ENCODE assay signal across 19 cellular contexts in genomic region chr1:161740871-161741270, GRCh38. TPM values are rescaled to one million over a fixed set of nuclear protein-coding genes. Genes with fewer than 3 reads are reported as not detected.
DNase-seq lines count a peak whose midpoint lies in the region; TF ChIP-seq lines count a peak whose summit lies in the region.
"Had no signal": no experiment of that assay in that cellular context is flagged by ENCODE, and none has a peak within 500 bp of the region (broad histone marks: within the 10 kb centered on the region; RNA-seq: fewer than 3 reads in every experiment).

No MANE protein-coding gene starts in this region.

- H3K79me2 ChIP-seq in Karpas-422 (ENCODE audit: low read length) (no peaks in the 10 kb centered on the region), OCI-LY7 (ENCODE audit: insufficient read depth, low read depth, low read length) (no peaks in the 10 kb centered on the region)

- intact Hi-C loops in OCI-LY7 (cut with micrococcal nuclease; ENCODE audit: unreplicated experiment) (loop anchor here (1.0 to 10.0 kb wide), 2 partner anchors 176 to 254 kb away; no protein-coding TSS in a partner anchor), dorsolateral prefrontal cortex (cut with DNase I) (loop anchor here (5.0 to 10.0 kb wide), 4 partner anchors 94 to 346 kb away; no protein-coding TSS in a partner anchor)

- no TSS peak for BruUV-seq in OCI-LY7 (replicated peaks; lab: Mats Ljungman, UMichigan)

- TF ChIP-seq EP300 in tibial nerve (IDR thresholded peaks at IDR 0.05): no peak

- TF ChIP-seq POLR2A in tibial nerve (IDR thresholded peaks at IDR 0.05): no peak

- 81 to 87% methylated on average over 5 of the region's 5 CpGs for WGBS in tibial nerve, 2 donors

- H3K27me3 ChIP-seq in Karpas-422 (ENCODE audit: low read length) (no peaks in the 10 kb centered on the region), dorsolateral prefrontal cortex (peaks cover 0 to under 1% (median 0%) of the 10 kb centered on the region in 45 donors), tibial nerve (no peaks in the 10 kb centered on the region)
- H3K27me3 ChIP-seq: foreskin keratinocyte, Peyer's patch, testis had no signal

- H3K4me3 ChIP-seq in Karpas-422 (ENCODE audit: low read length) (peak overlapping the region; percentile 1; the same call in 1 of the 2 replicates), OCI-LY7 (ENCODE audit: low read depth, low read length, poor library complexity, severe bottlenecking) (no peak overlapping the region), dorsolateral prefrontal cortex (peak overlapping the region in 1 of 59 donors; percentile 3), tibial nerve (no peak overlapping the region)
- H3K4me3 ChIP-seq: left ventricle myocardium inferior, mucosa of descending colon, Peyer's patch, psoas muscle, testis had no signal

- H2AFZ ChIP-seq in Karpas-422 (ENCODE audit: low read length) (no peak overlapping the region), OCI-LY7 (ENCODE audit: low read length) (peak overlapping the region; percentile 20; the same call in 1 of the 2 replicates)

- H3K9me3 ChIP-seq in Karpas-422 (ENCODE audit: low read length): no peaks in the 10 kb centered on the region
- H3K9me3 ChIP-seq in OCI-LY7 (ENCODE audit: low read length): no peaks in the 10 kb centered on the region
- no peaks in the 10 kb centered on the region for H3K9me3 ChIP-seq in tibial nerve
- H3K9me3 ChIP-seq: left ventricle myocardium inferior, mucosa of descending colon, neutrophil, Peyer's patch, psoas muscle, testis had no signal

- CTCF ChIA-PET in OCI-LY7 (lab: Charles Lee; ENCODE audit: unreplicated experiment): interaction anchor here (0.8 to 1.4 kb wide), 4 partner anchors 13 to 254 kb away, joined by 3 to 4 read pairs (median 3); no protein-coding TSS in a partner anchor

- no peaks in the 10 kb centered on the region for H4K20me1 ChIP-seq in Karpas-422 (ENCODE audit: insufficient read depth, low read depth, low read length)
- no peaks in the 10 kb centered on the region for H4K20me1 ChIP-seq in OCI-LY7 (ENCODE audit: insufficient read depth, low read length)

- H3K4me1 ChIP-seq in Karpas-422 (ENCODE audit: low read length): peaks cover 58% of the 10 kb centered on the region
- H3K4me1 ChIP-seq in OCI-LY7 (ENCODE audit: insufficient read depth, low read length, poor library complexity, severe bottlenecking): peaks cover 48% of the 10 kb centered on the region
- no peaks in the 10 kb centered on the region for H3K4me1 ChIP-seq in tibial nerve
- H3K4me1 ChIP-seq: psoas muscle, testis had no signal

- H3K27ac ChIP-seq in Karpas-422 (ENCODE audit: low read length): no peak overlapping the region
- no peak overlapping the region for H3K27ac ChIP-seq in OCI-LY7 (ENCODE audit: low read depth, low read length, poor library complexity, severe bottlenecking)
- H3K27ac ChIP-seq in dorsolateral prefrontal cortex: peak overlapping the region in 36 of 59 donors; percentile 2 to 76 (median 37)
- H3K27ac ChIP-seq in temporal lobe (ENCODE audit: low read depth, low read length): peak overlapping the region; percentile 56
- peak overlapping the region in 2 of 4 donors; percentile 47 to 64 for H3K27ac ChIP-seq in tibial nerve
- H3K27ac ChIP-seq: foreskin keratinocyte, psoas muscle, testis had no signal

- H3K36me3 ChIP-seq in Karpas-422 (ENCODE audit: insufficient read depth, low read length) (no peaks in the 10 kb centered on the region), OCI-LY7 (ENCODE audit: insufficient read depth, low read length) (no peaks in the 10 kb centered on the region), tibial nerve (no peaks in the 10 kb centered on the region)
- H3K36me3 ChIP-seq: left ventricle myocardium inferior, neutrophil, Peyer's patch had no signal

- peak overlapping the region; percentile 11; the same call in 1 of the 2 replicates for H3K9ac ChIP-seq in Karpas-422 (ENCODE audit: low read length)

- DNase-seq in Karpas-422: peak; percentile 69
- DNase-seq in OCI-LY7 (ENCODE audit: low spot score): peak; percentile 32
- DNase-seq in dorsolateral prefrontal cortex: no peak
- DNase-seq in KBM-7: no peak
- DNase-seq in tibial nerve (ENCODE audit: low spot score in 2 of 2): no peak
- DNase-seq in stimulated activated CD4-positive, alpha-beta T cell treated with anti-CD3 and anti-CD28 coated beads, Interleukin-2, amount 100 ng/mL, for 24 hours: no peak
- DNase-seq: activated CD4-positive, alpha-beta T cell treated with anti-CD3 and anti-CD28 coated beads, Interleukin-2, amount 50 U/mL, for 4 hours; activated CD8-positive, alpha-beta memory T cell treated with anti-CD3 and anti-CD28 coated beads, Interleukin-2, amount 50 U/mL, for 48 hours; left ventricle myocardium inferior; psoas muscle; stimulated activated naive B cell treated with anti-CD40 and anti-IgM and Interleukin-4, amounts not matched to agents 10 μg/mL and 1 μg/mL and 100 μg/mL, for 72 hours; testis had no signal

- no peaks in the 10 kb centered on the region for H3K9me2 ChIP-seq in Karpas-422 (replicated peaks; ENCODE audit: insufficient read depth, low read length)
- no peaks in the 10 kb centered on the region for H3K9me2 ChIP-seq in OCI-LY7 (ENCODE audit: insufficient read depth, low read length)

- POLR2A ChIA-PET in OCI-LY7 (lab: Charles Lee): interaction anchor here (0.7 to 7.0 kb wide), 5 partner anchors 9 to 209 kb away, joined by 3 to 64 read pairs (median 4); partner anchors contain the start of genes DUSP12 and FCRLA

- in situ Hi-C loops in KBM-7 (cut with MboI; ENCODE audit: low pct_unique_long_range_greater_than_20kb, low sequenced_read_pairs): no loop called here

- peak overlapping the region; percentile 37 for H3K4me2 ChIP-seq in Karpas-422 (ENCODE audit: low read depth, low read length, poor library complexity, severe bottlenecking)
- peak overlapping the region; percentile 57 for H3K4me2 ChIP-seq in OCI-LY7 (ENCODE audit: low read length)

- TF ChIP-seq CTCF in OCI-LY7 (conservative IDR thresholded peaks at IDR 0.05; ENCODE audit: low read length) (no peak), dorsolateral prefrontal cortex (IDR thresholded peaks at IDR 0.05 in 54 of 56, conservative IDR thresholded peaks at IDR 0.05 in 2 of 56; ENCODE audit: low read depth in 1 of 56, partially characterized antibody in 56 of 56) (no peak), tibial nerve (IDR thresholded peaks at IDR 0.05) (no peak)

RNA-seq across cellular contexts. Expression of gene DUSP12, which starts 8.7 kb away (rescaled TPM):
- total RNA-seq in Karpas-422 (2014; rRNA removed; shearing (Covaris generic); ENCODE audit: low replicate concordance): 87.8 and 102 TPM in 2 replicates
- 43.9 and 71.5 TPM in 2 replicates for total RNA-seq in OCI-LY7 (2014; rRNA removed; shearing (Covaris generic))
- 37.3 and 40.8 TPM in 2 replicates for total RNA-seq in OCI-LY7 (2022)
- 10 to 100 TPM; 12.6 to 34.3 (median 21.6) TPM for total RNA-seq in dorsolateral prefrontal cortex
- total RNA-seq in temporal lobe: 47.7 TPM
- 10 to 100 TPM; 33.5 to 40.6 (median 39.3) TPM for total RNA-seq in tibial nerve

RNA-seq across cellular contexts. Expression of gene FCRLB, which starts 19.5 kb away (rescaled TPM):
- total RNA-seq in Karpas-422 (2014; rRNA removed; shearing (Covaris generic); ENCODE audit: low replicate concordance): 937 and 1,205 TPM in 2 replicates
- 2.6 and 4.9 TPM in 2 replicates for total RNA-seq in OCI-LY7 (2014; rRNA removed; shearing (Covaris generic))
- total RNA-seq in OCI-LY7 (2022) (3.3 and 3.8 TPM in 2 replicates), dorsolateral prefrontal cortex (1 to 10 TPM; 1.1 to 7.0 (median 3.4) TPM), temporal lobe (0.74 TPM), tibial nerve (1 to 10 TPM; 2.4 to 4.7 (median 2.6) TPM)
- total RNA-seq: activated T-helper 2 cell treated with anti-CD3 and anti-CD28 coated beads, Interferon-gamma antibody, Interleukin-2, Interleukin-4, amounts not matched to agents 10 μg/mL and 5 μg/mL and 100 μg/mL, durations not matched to agents 14 hours and 24 hours and 36 hours had no signal

RNA-seq across cellular contexts. Expression of gene ATF6, which starts 25.2 kb away (rescaled TPM):
- 21.6 and 36.5 TPM in 2 replicates for total RNA-seq in Karpas-422 (2014; rRNA removed; shearing (Covaris generic); ENCODE audit: low replicate concordance)
- 8.5 and 10.2 TPM in 2 replicates for total RNA-seq in OCI-LY7 (2014; rRNA removed; shearing (Covaris generic))
- total RNA-seq in OCI-LY7 (2022): 12.9 and 13.9 TPM in 2 replicates
- 10 to 100 TPM; 21.6 to 31.4 (median 25.8) TPM for total RNA-seq in dorsolateral prefrontal cortex
- 23.4 TPM for total RNA-seq in temporal lobe
- total RNA-seq in tibial nerve: 10 to 100 TPM; 26.1 to 35.4 (median 32.3) TPM

RNA-seq across cellular contexts. Expression of gene FCRLA, which starts 33.8 kb away (rescaled TPM):
- 637 and 924 TPM in 2 replicates for total RNA-seq in Karpas-422 (2014; rRNA removed; shearing (Covaris generic); ENCODE audit: low replicate concordance)
- 524 and 672 TPM in 2 replicates for total RNA-seq in OCI-LY7 (2014; rRNA removed; shearing (Covaris generic))
- total RNA-seq in OCI-LY7 (2022) (409 and 447 TPM in 2 replicates), dorsolateral prefrontal cortex (1 to 10 TPM in 14 of 120 experiments, under 1 TPM in 41, not detected in 65; 0.21 to 2.3 (median 0.70) TPM), temporal lobe (0.49 TPM), tibial nerve (1 to 10 TPM in 2 of 4 donors, under 1 TPM in 1, not detected in 1; 0.60 to 2.1 (median 1.1) TPM)
- total RNA-seq: activated T-helper 2 cell treated with anti-CD3 and anti-CD28 coated beads, Interferon-gamma antibody, Interleukin-2, Interleukin-4, amounts not matched to agents 10 μg/mL and 5 μg/mL and 100 μg/mL, durations not matched to agents 14 hours and 24 hours and 36 hours; H4; testis had no signal

Comparison
In these comparisons a context has a peak if more than half of its experiments do, and no peak if none do; other contexts are left out.
1. DNase-seq: peak in Karpas-422 (single experiment) and OCI-LY7 (single experiment); none in dorsolateral prefrontal cortex (0 of 10), KBM-7 (single experiment), tibial nerve (0 of 2) and stimulated activated CD4-positive, alpha-beta T cell treated with anti-CD3 and anti-CD28 coated beads, Interleukin-2, amount 100 ng/mL, for 24 hours (0 of 2).
2. H3K27ac ChIP-seq: peak in dorsolateral prefrontal cortex (36 of 59) and temporal lobe (single experiment); none in Karpas-422 (single experiment) and OCI-LY7 (single experiment).
3. RNA of gene FCRLB, which starts 19.5 kb away (total RNA-seq): 937 to 1,205 TPM in Karpas-422; 2.6 to 4.9 TPM in OCI-LY7, 1.1 to 7.0 TPM in dorsolateral prefrontal cortex, 2.4 to 4.7 TPM in tibial nerve and 0.74 TPM in temporal lobe (single experiment); every median in the first group is over 100 times any median in the second.